10 cellular contexts compared by ENCODE assay signal in the genomic region with DNA sequence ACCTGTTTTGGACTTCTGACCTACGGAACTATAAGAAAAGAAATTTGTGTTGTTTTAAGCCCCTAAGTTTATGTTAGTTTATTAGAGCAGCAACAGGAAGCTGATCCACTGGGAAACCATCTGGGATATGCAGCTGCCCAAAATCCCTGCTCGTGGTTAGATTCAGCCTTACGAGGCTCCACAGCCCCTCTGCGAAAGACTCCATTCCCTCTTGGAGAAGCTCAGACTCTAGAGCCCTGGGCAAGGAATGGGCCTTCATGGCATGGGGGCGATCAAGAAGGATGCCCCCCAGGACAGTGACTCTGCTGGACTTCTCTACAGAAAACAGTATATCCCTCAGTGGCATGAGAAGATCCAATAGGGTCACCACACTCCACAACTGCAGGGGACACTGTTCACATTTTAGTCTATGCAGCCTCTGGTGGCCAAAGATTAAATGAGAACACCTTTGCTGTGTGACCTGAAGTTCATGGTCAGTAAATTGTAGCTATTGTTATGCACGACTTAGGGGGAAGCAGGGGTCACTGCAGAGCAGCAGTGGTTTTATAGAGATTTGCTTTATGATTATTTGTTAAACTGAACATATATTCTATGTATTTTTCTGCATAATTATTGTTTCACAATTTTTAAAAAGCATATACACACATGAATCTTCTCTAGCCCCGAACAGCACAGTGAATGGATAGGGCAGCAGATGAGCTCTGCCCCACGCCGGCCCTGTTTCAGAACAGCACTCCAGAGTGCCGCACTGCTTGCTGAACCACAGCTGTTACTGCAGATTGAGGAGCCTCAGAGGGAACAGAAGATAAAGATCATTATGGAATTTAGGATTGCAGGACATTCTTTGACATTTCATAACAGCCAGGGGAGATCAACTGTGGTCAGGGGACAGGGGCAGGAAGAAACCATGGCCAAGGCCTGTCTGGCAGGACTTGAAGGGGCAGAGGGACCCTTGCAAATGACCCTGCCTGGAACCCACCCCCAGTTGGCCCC. TPM values are rescaled to one million over a fixed set of nuclear protein-coding genes. Genes with fewer than 3 reads are reported as not detected.
DNase-seq lines count a peak whose midpoint lies in the region; ATAC-seq and TF ChIP-seq lines count a peak whose summit lies in the region.
"Had no signal": no experiment of that assay in that cellular context is flagged by ENCODE, and none has a peak within 500 bp of the region (broad histone marks: within the 10 kb centered on the region; RNA-seq: fewer than 3 reads in every experiment).

No MANE protein-coding gene starts in this region.

- no peak overlapping the region for H3K27ac Mint-ChIP-seq in chondrocyte (ENCODE audit: unreplicated experiment)
- H3K27ac Mint-ChIP-seq: activated naive CD4-positive, alpha-beta T cell treated with anti-CD3 and anti-CD28 coated beads, Interleukin-2, amount 50 U/mL, for 72 hours had no signal

- intact Hi-C loops in sciatic nerve (cut with DNase I) = no loop called here

- peak; percentile 9 for TF ChIP-seq CTCF in chondrocyte (IDR thresholded peaks at IDR 0.05)

- no peak for TF ChIP-seq EP300 in Ishikawa (IDR thresholded peaks at IDR 0.05; ENCODE audit: borderline replicate concordance)

- H3K9me3 Mint-ChIP-seq in chondrocyte (ENCODE audit: low read depth) = peaks cover 7% of the 10 kb centered on the region
- H3K9me3 Mint-ChIP-seq: activated naive CD4-positive, alpha-beta T cell treated with anti-CD3 and anti-CD28 coated beads, Interleukin-2, amount 50 U/mL, for 72 hours had no signal

- TF ChIP-seq RAD21 in Ishikawa (IDR thresholded peaks at IDR 0.05; ENCODE audit: low read depth) = peak; percentile 12; the same call in 1 of the 2 replicates

- DNase-seq in EL (peak; percentile 52), chondrocyte (ENCODE audit: low spot score) (peak; percentile 38), sciatic nerve (ENCODE audit: low spot score) (peak; percentile 36), COLO829 (ENCODE audit: low spot score) (no peak)
- DNase-seq: NCI-H2171; stimulated activated CD4-positive, alpha-beta T cell treated with anti-CD3 and anti-CD28 coated beads, Interleukin-12 subunit alpha, Interleukin-12 subunit beta, amount 100 ng/mL, for 4 hours had no signal

- no peaks in the 10 kb centered on the region for H3K27me3 Mint-ChIP-seq in chondrocyte (ENCODE audit: low read depth)

- H3K4me3 Mint-ChIP-seq in chondrocyte (ENCODE audit: unreplicated experiment) = no peak overlapping the region

- ATAC-seq in sciatic nerve = no peak
- no peak for ATAC-seq in GM18870 (IDR thresholded peaks at IDR 0.05; ENCODE audit: unreplicated experiment)
- ATAC-seq in GM21529 (IDR thresholded peaks at IDR 0.05; ENCODE audit: unreplicated experiment) = no peak
- ATAC-seq: activated naive CD4-positive, alpha-beta T cell treated with anti-CD3 and anti-CD28 coated beads, Interleukin-2, amount 50 U/mL, for 72 hours had no signal

- peaks cover 48% of the 10 kb centered on the region for H3K4me1 Mint-ChIP-seq in chondrocyte (ENCODE audit: low read depth)

- H3K36me3 Mint-ChIP-seq in chondrocyte (ENCODE audit: low read depth) = peaks cover 3% of the 10 kb centered on the region
- H3K36me3 Mint-ChIP-seq: activated naive CD4-positive, alpha-beta T cell treated with anti-CD3 and anti-CD28 coated beads, Interleukin-2, amount 50 U/mL, for 72 hours had no signal

TF ChIP-seq in Ishikawa, 13 proteins besides CTCF, POLR2A, EP300 and RAD21:
- TF ChIP-seq TEAD4 (IDR thresholded peaks at IDR 0.05) (no peak), CREB1 (IDR thresholded peaks at IDR 0.05; ENCODE audit: low read depth) (no peak), CEBPB (IDR thresholded peaks at IDR 0.05) (no peak), YY1 (IDR thresholded peaks at IDR 0.05; ENCODE audit: low read depth) (no peak), TAF1 (IDR thresholded peaks at IDR 0.05; ENCODE audit: low read depth) (no peak), TCF12 (IDR thresholded peaks at IDR 0.05; ENCODE audit: low read depth) (no peak)

RNA-seq across cellular contexts. Expression of a gene that starts 20.9 kb away (rescaled TPM):
- total RNA-seq in chondrocyte (10.8 to 17.8 TPM (median 16.3 TPM) in 3 replicates), sciatic nerve (52.2 TPM)
